ENCODE assay signal across 25 cellular contexts in the genomic region with DNA sequence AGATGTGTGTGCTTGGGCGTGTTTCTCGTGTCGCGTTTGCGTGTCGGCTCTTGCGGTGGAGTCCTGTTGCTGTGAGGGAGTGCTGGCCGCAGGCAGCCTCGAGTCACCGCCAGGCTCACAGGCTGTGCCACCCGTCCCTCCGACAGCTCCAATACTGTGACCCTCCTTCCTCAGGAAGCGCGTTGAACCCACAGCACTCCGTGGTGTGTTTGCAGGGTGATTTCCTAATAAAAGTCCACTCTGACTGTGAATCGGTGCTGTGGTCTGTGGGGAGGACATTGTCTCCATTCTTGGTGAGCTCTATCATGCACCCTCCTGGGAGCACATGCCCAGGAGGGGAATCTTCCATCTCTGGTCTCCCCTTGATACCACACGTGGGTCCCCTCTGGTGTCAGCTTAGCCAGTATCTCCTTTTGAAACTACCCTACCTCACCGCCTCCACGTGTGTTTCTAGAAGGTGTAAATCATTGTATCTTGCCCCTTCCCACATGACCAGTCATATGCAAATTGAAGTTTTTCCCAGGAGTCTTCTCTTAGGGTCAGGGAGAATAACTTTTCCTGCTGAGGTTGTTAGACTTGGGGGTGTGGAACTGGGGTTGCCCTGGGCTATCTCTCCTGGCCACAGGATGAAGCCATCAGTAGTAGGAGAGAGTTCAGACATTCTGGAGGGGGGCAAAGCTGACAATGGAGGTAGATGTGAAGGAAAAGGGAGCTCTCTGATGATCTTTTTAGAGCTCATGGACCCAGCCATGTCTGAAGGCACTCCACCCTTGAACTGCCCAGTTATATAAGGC. TPM values are rescaled to one million over a fixed set of nuclear protein-coding genes. Genes with fewer than 3 reads are reported as not detected.
DNase-seq lines count a peak whose midpoint lies in the region; ATAC-seq and TF ChIP-seq lines count a peak whose summit lies in the region.
"Had no signal": no experiment of that assay in that cellular context is flagged by ENCODE, and none has a peak within 500 bp of the region (broad histone marks: within the 10 kb centered on the region; RNA-seq: fewer than 3 reads in every experiment).

No MANE protein-coding gene starts in this region.

- peaks cover 12% of the 10 kb centered on the region for H3K36me3 Mint-ChIP-seq in endodermal cell (ENCODE audit: low read depth)

- H3K4me3 ChIP-seq in right cardiac atrium (ENCODE audit: low read length) (no peak overlapping the region), endodermal cell (ENCODE audit: low read length) (no peak overlapping the region), transverse colon (no peak overlapping the region)
- H3K4me3 ChIP-seq: BLaER1, ovary, thyroid gland had no signal

- H3K9me3 Mint-ChIP-seq in endodermal cell: peaks cover 9% of the 10 kb centered on the region
- H3K9me3 Mint-ChIP-seq: activated CD8-positive, alpha-beta T cell treated with anti-CD3 and anti-CD28 coated beads for 36 hours; dendritic cell treated with granulocyte-macrophage colony-stimulating factor and Interleukin-4, amounts not matched to agents 40 ng/mL and 50 ng/mL, for 4 days; nephron; stimulated activated naive CD8-positive, alpha-beta T cell treated with anti-CD3 and anti-CD28 coated beads, Interleukin-15, amount 100 ng/mL, for 72 hours had no signal

- intact Hi-C loops in cardiac septum (cut with DNase I) (no loop called here), right cardiac atrium (cut with DNase I) (no loop called here), transverse colon (cut with DNase I; ENCODE audit: low total_unique reads) (no loop called here)

- no peaks in the 10 kb centered on the region for H3K4me1 Mint-ChIP-seq in endodermal cell
- H3K4me1 Mint-ChIP-seq: nephron had no signal

- TF ChIP-seq CTCF in endodermal cell (conservative IDR thresholded peaks at IDR 0.05): no peak
- TF ChIP-seq CTCF in transverse colon (IDR thresholded peaks at IDR 0.05): no peak

- 80% methylated on average over 19 of the region's 19 CpGs for WGBS in right cardiac atrium
- 87 to 93% methylated on average over 10 to 19 of the region's 19 CpGs for WGBS in endodermal cell (ENCODE audit: insufficient coverage in 1 of 2, insufficient read length in 1 of 2), 2 experiments
- WGBS in transverse colon (ENCODE audit: low coverage in 1 of 2), 2 donors: 89% methylated on average over 19 of the region's 19 CpGs; no CpG with 5 or more reads in 1 of the 2 donors

- H3K4me1 ChIP-seq in right cardiac atrium (ENCODE audit: control insufficient read depth, insufficient read depth, low read length) (no peaks in the 10 kb centered on the region), endodermal cell (ENCODE audit: control insufficient read depth, insufficient read depth, low read length) (no peaks in the 10 kb centered on the region), transverse colon (no peaks in the 10 kb centered on the region)
- H3K4me1 ChIP-seq: thyroid gland had no signal

- H3K36me3 ChIP-seq in endodermal cell (ENCODE audit: control insufficient read depth, insufficient read depth, low read length): no peaks in the 10 kb centered on the region
- H3K36me3 ChIP-seq in transverse colon: no peaks in the 10 kb centered on the region
- H3K36me3 ChIP-seq: BLaER1, ovary, thyroid gland had no signal

- no peak overlapping the region for H3K27ac Mint-ChIP-seq in endodermal cell
- H3K27ac Mint-ChIP-seq: activated CD8-positive, alpha-beta T cell treated with anti-CD3 and anti-CD28 coated beads for 36 hours; dendritic cell treated with granulocyte-macrophage colony-stimulating factor and Interleukin-4, amounts not matched to agents 40 ng/mL and 50 ng/mL, for 4 days; nephron; stimulated activated naive CD8-positive, alpha-beta T cell treated with anti-CD3 and anti-CD28 coated beads, Interleukin-15, amount 100 ng/mL, for 72 hours had no signal

- no peak overlapping the region for H3K27ac ChIP-seq in right cardiac atrium (ENCODE audit: low read length)
- H3K27ac ChIP-seq in endodermal cell (ENCODE audit: low read depth, low read length): no peak overlapping the region
- H3K27ac ChIP-seq in transverse colon: no peak overlapping the region
- H3K27ac ChIP-seq: BLaER1, HL-60, ovary, thyroid gland had no signal

- no peak overlapping the region for H3K9ac ChIP-seq in endodermal cell (ENCODE audit: extremely low read depth, low read length, poor library complexity, severe bottlenecking)
- H3K9ac ChIP-seq: BLaER1 had no signal

- DNase-seq in cardiac septum (ENCODE audit: low spot score) (peak; percentile 38), right cardiac atrium (no peak), endodermal cell (peak; percentile 19), myocyte (ENCODE audit: low read depth) (peak; percentile 28), NCI-H1048 (lab: John Stamatoyannopoulos, UW) (no peak), germinal center (ENCODE audit: low spot score) (no peak), transverse colon (no peak)
- DNase-seq: activated CD4-positive, CD25-positive, alpha-beta regulatory T cell treated with anti-CD3 and anti-CD28 coated beads, Interleukin-2, amount 50 U/mL, for 72 hours; activated CD8-positive, alpha-beta T cell treated with anti-CD3 and anti-CD28 coated beads for 36 hours; central memory CD4-positive, alpha-beta T cell; DMS153; Karpas-422; NCI-H1417 treated with DMSO at 0.1 percent for 48 hours; NCI-H2029 treated with DMSO at 0.1 percent for 48 hours; NCI-H524 treated with DMSO at 0.1 percent for 48 hours; retina; stimulated activated naive CD8-positive, alpha-beta T cell treated with anti-CD3 and anti-CD28 coated beads, Interleukin-15, amount 100 ng/mL, for 72 hours; thyroid gland had no signal

- H3K4me3 Mint-ChIP-seq in endodermal cell: no peak overlapping the region
- H3K4me3 Mint-ChIP-seq: activated CD8-positive, alpha-beta T cell treated with anti-CD3 and anti-CD28 coated beads for 36 hours; dendritic cell treated with granulocyte-macrophage colony-stimulating factor and Interleukin-4, amounts not matched to agents 40 ng/mL and 50 ng/mL, for 4 days; nephron; stimulated activated naive CD8-positive, alpha-beta T cell treated with anti-CD3 and anti-CD28 coated beads, Interleukin-15, amount 100 ng/mL, for 72 hours had no signal

- ATAC-seq in right cardiac atrium: no peak
- ATAC-seq: activated CD8-positive, alpha-beta T cell treated with anti-CD3 and anti-CD28 coated beads for 36 hours; HCT116; SK-N-SH treated with all-trans-retinoic acid at 6 μM for 48 hours; stimulated activated naive CD8-positive, alpha-beta T cell treated with anti-CD3 and anti-CD28 coated beads, Interleukin-15, amount 100 ng/mL, for 72 hours had no signal

- peaks cover 5% of the 10 kb centered on the region for H3K27me3 Mint-ChIP-seq in endodermal cell (ENCODE audit: insufficient read depth)

- no peak for TF ChIP-seq EP300 in transverse colon (IDR thresholded peaks at IDR 0.05; ENCODE audit: low read depth)

- H3K9me3 ChIP-seq in right cardiac atrium (ENCODE audit: control insufficient read depth, low read length) (no peaks in the 10 kb centered on the region), endodermal cell (ENCODE audit: control insufficient read depth, low read length) (no peaks in the 10 kb centered on the region), transverse colon (no peaks in the 10 kb centered on the region)
- H3K9me3 ChIP-seq: BLaER1, ovary, thyroid gland had no signal

- in situ Hi-C loops in transverse colon (cut with MboI; ENCODE audit: low pct_ligation_motif_present in 1 of 4, low pct_unique_long_range_greater_than_20kb in 1 of 4, low sequenced_read_pairs in 3 of 4): no loop called here

- TF ChIP-seq POLR2A in transverse colon (IDR thresholded peaks at IDR 0.05): no peak

- no peaks in the 10 kb centered on the region for H3K27me3 ChIP-seq in right cardiac atrium (ENCODE audit: control insufficient read depth, insufficient read depth)
- H3K27me3 ChIP-seq in endodermal cell (ENCODE audit: control insufficient read depth, insufficient read depth, low read length, poor library complexity, severe bottlenecking): no peaks in the 10 kb centered on the region
- H3K27me3 ChIP-seq in transverse colon: peaks cover 12% of the 10 kb centered on the region
- H3K27me3 ChIP-seq: BLaER1, ovary, thyroid gland had no signal

RNA-seq across cellular contexts. Expression of a gene that starts 13.3 kb away (rescaled TPM):
- total RNA-seq in cardiac septum: 46.9 TPM
- total RNA-seq in right cardiac atrium: 100 to 1,000 TPM in 1 of 4 donors, 10 to 100 TPM in 3; 62.2 to 101 (median 85.7) TPM
- polyA plus RNA-seq in right cardiac atrium: 44.1 TPM
- 100 to 1,000 TPM; 145 to 158 TPM for total RNA-seq in endodermal cell
- polyA plus RNA-seq in endodermal cell (2013, experiment 1 of 2): 57.2 TPM
- polyA plus RNA-seq in endodermal cell (2013, experiment 2 of 2): 55.0 TPM
- 62.3 and 94.6 TPM in 2 replicates for total RNA-seq in myocyte
- polyA plus RNA-seq in myocyte (2012): 25.8 TPM
- 10 to 100 TPM; 17.6 to 55.3 (median 34.2) TPM for total RNA-seq in transverse colon

Comparison
In these comparisons a context has a peak if more than half of its experiments do, and no peak if none do; other contexts are left out.
1. DNase-seq: peak in cardiac septum (single experiment), endodermal cell (single experiment) and myocyte (single experiment); none in right cardiac atrium (0 of 3), NCI-H1048 (single experiment), germinal center (single experiment) and transverse colon (single experiment).